ENCODE assay signal across 13 cellular contexts in genomic region chr18:48735070-48735676, GRCh38.
DNase-seq lines count a peak whose midpoint lies in the region; ATAC-seq and TF ChIP-seq lines count a peak whose summit lies in the region.
"Had no signal": no experiment of that assay in that cellular context is flagged by ENCODE, and none has a peak within 500 bp of the region (broad histone marks: within the 10 kb centered on the region; RNA-seq: fewer than 3 reads in every experiment).

No MANE protein-coding gene starts in this region.

- DNase-seq in Right ventricle myocardium inferior (ENCODE audit: missing footprints) (no peak), heart left ventricle (no peak), RWPE2 (ENCODE audit: low spot score) (no peak), iPS-NIHi11 (ENCODE audit: low spot score) (peak; percentile 61), OCI-LY7 (ENCODE audit: low spot score) (no peak), smooth muscle cell (lab: John Stamatoyannopoulos, UW; ENCODE audit: unreplicated experiment) (no peak), COLO829 (ENCODE audit: low spot score) (no peak)
- DNase-seq: activated CD8-positive, alpha-beta memory T cell treated with anti-CD3 and anti-CD28 coated beads, Interleukin-2, amount 50 U/mL, for 4 hours; DMS 273 treated with DMSO at 0.1 percent for 48 hours; tibial artery had no signal

- 54 to 69% (median 63%) methylated on average over 8 of the region's 8 CpGs for WGBS in heart left ventricle, 4 donors
- WGBS in smooth muscle cell (ENCODE audit: low lambda C conversion rate), result 87% methylated on average over 8 of the region's 8 CpGs

- H3K27me3 ChIP-seq in heart left ventricle (no peaks in the 10 kb centered on the region), RWPE2 (ENCODE audit: insufficient read depth, poor library complexity, severe bottlenecking) (no peaks in the 10 kb centered on the region), skeletal muscle satellite cell (ENCODE audit: control insufficient read depth, insufficient read depth, low read length) (no peaks in the 10 kb centered on the region), smooth muscle cell (ENCODE audit: low read depth) (no peaks in the 10 kb centered on the region)
- H3K27me3 ChIP-seq: tibial artery had no signal

- H3K4me1 ChIP-seq in heart left ventricle (peaks cover 3 to 56% (median 38%) of the 10 kb centered on the region in 12 donors), RWPE2 (ENCODE audit: insufficient read depth, poor library complexity, severe bottlenecking) (peaks cover 29% of the 10 kb centered on the region), skeletal muscle satellite cell (ENCODE audit: control insufficient read depth, insufficient read depth, low read length) (peaks cover 44% of the 10 kb centered on the region), OCI-LY7 (ENCODE audit: insufficient read depth, low read length, poor library complexity, severe bottlenecking) (no peaks in the 10 kb centered on the region), smooth muscle cell (ENCODE audit: low read depth) (peaks cover 6% of the 10 kb centered on the region)
- H3K4me1 ChIP-seq: parathyroid adenoma had no signal

- H2AFZ ChIP-seq in OCI-LY7 (ENCODE audit: low read length), result no peak overlapping the region
- H2AFZ ChIP-seq in smooth muscle cell (ENCODE audit: low read depth), result no peak overlapping the region
- H2AFZ ChIP-seq: parathyroid adenoma had no signal

- H3K4me3 ChIP-seq in heart left ventricle (no peak overlapping the region), RWPE2 (ENCODE audit: severe bottlenecking) (no peak overlapping the region), skeletal muscle satellite cell (ENCODE audit: low read length) (no peak overlapping the region), OCI-LY7 (ENCODE audit: low read depth, low read length, poor library complexity, severe bottlenecking) (no peak overlapping the region), smooth muscle cell (no peak overlapping the region)
- H3K4me3 ChIP-seq: SK-N-MC, tibial artery had no signal

- CTCF ChIA-PET in OCI-LY7 (lab: Charles Lee; ENCODE audit: unreplicated experiment), result no interaction called here

- H3K79me2 ChIP-seq in OCI-LY7 (ENCODE audit: insufficient read depth, low read depth, low read length), result no peaks in the 10 kb centered on the region
- H3K79me2 ChIP-seq in smooth muscle cell (ENCODE audit: low read depth), result peaks cover 6% of the 10 kb centered on the region
- H3K79me2 ChIP-seq: parathyroid adenoma had no signal

- intact Hi-C loops in Right ventricle myocardium inferior (cut with DNase I), result no loop called here
- intact Hi-C loops in heart left ventricle (cut with DNase I), result no loop called here
- intact Hi-C loops in OCI-LY7 (cut with micrococcal nuclease; ENCODE audit: unreplicated experiment), result no loop called here

- H4K20me1 ChIP-seq in OCI-LY7 (ENCODE audit: insufficient read depth, low read length) (no peaks in the 10 kb centered on the region), smooth muscle cell (ENCODE audit: low read depth) (no peaks in the 10 kb centered on the region)

- ATAC-seq in Right ventricle myocardium inferior (peak; percentile 25), heart left ventricle (no peak), RWPE2 (ENCODE audit: low read depth) (peak; percentile 79)

- POLR2A ChIA-PET in OCI-LY7 (lab: Charles Lee), result no interaction called here

- no peaks in the 10 kb centered on the region for H3K9me2 ChIP-seq in OCI-LY7 (ENCODE audit: insufficient read depth, low read length)

- no TSS peak for BruUV-seq in OCI-LY7 (replicated peaks; lab: Mats Ljungman, UMichigan)

- no peak overlapping the region for H3K27ac ChIP-seq in heart left ventricle
- no peak overlapping the region for H3K27ac ChIP-seq in RWPE2 (ENCODE audit: poor library complexity, severe bottlenecking)
- no peak overlapping the region for H3K27ac ChIP-seq in OCI-LY7 (ENCODE audit: low read depth, low read length, poor library complexity, severe bottlenecking)
- no peak overlapping the region for H3K27ac ChIP-seq in smooth muscle cell (ENCODE audit: low read depth)
- H3K27ac ChIP-seq: parathyroid adenoma, SK-N-MC had no signal

- H3K4me2 ChIP-seq in skeletal muscle satellite cell (ENCODE audit: low read length) (peak overlapping the region; percentile 0), OCI-LY7 (ENCODE audit: low read length) (no peak overlapping the region), smooth muscle cell (no peak overlapping the region)

- no peak for TF ChIP-seq CTCF in heart left ventricle (IDR thresholded peaks at IDR 0.05)
- no peak for TF ChIP-seq CTCF in RWPE2 (IDR thresholded peaks at IDR 0.05; ENCODE audit: poor library complexity, severe bottlenecking)
- TF ChIP-seq CTCF in OCI-LY7 (conservative IDR thresholded peaks at IDR 0.05; ENCODE audit: low read length), result no peak
- no peak for TF ChIP-seq CTCF in smooth muscle cell (IDR thresholded peaks at IDR 0.05; ENCODE audit: borderline replicate concordance, insufficient read depth, poor library complexity, severe bottlenecking)

- H3K36me3 ChIP-seq in heart left ventricle (no peaks in the 10 kb centered on the region), RWPE2 (ENCODE audit: low read depth) (no peaks in the 10 kb centered on the region), skeletal muscle satellite cell (ENCODE audit: insufficient read depth, low read length) (peaks cover 6% of the 10 kb centered on the region), OCI-LY7 (ENCODE audit: insufficient read depth, low read length) (no peaks in the 10 kb centered on the region), smooth muscle cell (ENCODE audit: low read depth) (no peaks in the 10 kb centered on the region)
- H3K36me3 ChIP-seq: tibial artery had no signal

- no peak for TF ChIP-seq POLR2A in heart left ventricle (IDR thresholded peaks at IDR 0.05)

- H3F3A ChIP-seq in smooth muscle cell (ENCODE audit: low read depth), result peaks cover 6% of the 10 kb centered on the region

- no peaks in the 10 kb centered on the region for H3K9me3 ChIP-seq in heart left ventricle
- H3K9me3 ChIP-seq in RWPE2 (ENCODE audit: severe bottlenecking), result no peaks in the 10 kb centered on the region
- no peaks in the 10 kb centered on the region for H3K9me3 ChIP-seq in skeletal muscle satellite cell (replicated peaks; ENCODE audit: low read length)
- no peaks in the 10 kb centered on the region for H3K9me3 ChIP-seq in OCI-LY7 (ENCODE audit: low read length)
- no peaks in the 10 kb centered on the region for H3K9me3 ChIP-seq in smooth muscle cell (replicated peaks; ENCODE audit: low read depth)
- H3K9me3 ChIP-seq: tibial artery had no signal

- H3K9ac ChIP-seq in skeletal muscle satellite cell (ENCODE audit: low read depth, low read length) (no peak overlapping the region), smooth muscle cell (ENCODE audit: low read depth) (no peak overlapping the region)
- H3K9ac ChIP-seq: parathyroid adenoma had no signal

Comparison
In these comparisons a context has a peak if more than half of its experiments do, and no peak if none do; other contexts are left out.
1. ATAC-seq: peak in Right ventricle myocardium inferior (single experiment) and RWPE2 (single experiment); none in heart left ventricle (0 of 4).